ENCODE assay signal across 13 cellular contexts in genomic region chr1:193181985-193182384, GRCh38. TPM values are rescaled to one million over a fixed set of nuclear protein-coding genes. Genes with fewer than 3 reads are reported as not detected.
DNase-seq lines count a peak whose midpoint lies in the region; FAIRE-seq and TF ChIP-seq lines count a peak whose summit lies in the region.
"Had no signal": no experiment of that assay in that cellular context is flagged by ENCODE, and none has a peak within 500 bp of the region (broad histone marks: within the 10 kb centered on the region; RNA-seq: fewer than 3 reads in every experiment).

No MANE protein-coding gene starts in this region.

- peak; percentile 21 for FAIRE-seq in G401.6 (lab: Jason Lieb, UNC)
- FAIRE-seq: bronchial epithelial cell, small intestine had no signal

- H3F3A ChIP-seq in neural progenitor cell (ENCODE audit: low read depth), result no peaks in the 10 kb centered on the region

- no peaks in the 10 kb centered on the region for H3K27me3 Mint-ChIP-seq in neural progenitor cell (ENCODE audit: insufficient read depth, low read depth)
- H3K27me3 Mint-ChIP-seq in activated naive CD4-positive, alpha-beta T cell treated with anti-CD3 and anti-CD28 coated beads, Interleukin-2, amount 10 ng/mL, durations not matched to agents 7 days and 5 days, result no peaks in the 10 kb centered on the region
- H3K27me3 Mint-ChIP-seq: activated CD4-positive, alpha-beta T cell treated with anti-CD3 and anti-CD28 coated beads, Interleukin-2, amount 10 ng/mL, durations not matched to agents 24 days and 14 days; CD4-positive, alpha-beta T cell; T-cell had no signal

- no peak overlapping the region for H3K4me3 Mint-ChIP-seq in neural progenitor cell
- no peak overlapping the region for H3K4me3 Mint-ChIP-seq in activated naive CD4-positive, alpha-beta T cell treated with anti-CD3 and anti-CD28 coated beads, Interleukin-2, amount 10 ng/mL, durations not matched to agents 7 days and 5 days

- H3K4me2 ChIP-seq in neural progenitor cell, result no peak overlapping the region

- peak overlapping the region; percentile 5 for H3K27ac ChIP-seq in neural progenitor cell

- peaks cover 47% of the 10 kb centered on the region for H3K79me2 ChIP-seq in neural progenitor cell (ENCODE audit: low read depth)

- no peak overlapping the region for H3K9ac ChIP-seq in neural progenitor cell

- CTCF ChIA-PET in activated naive CD4-positive, alpha-beta T cell treated with anti-CD3 and anti-CD28 coated beads, Interleukin-2, amount 10 ng/mL, durations not matched to agents 7 days and 5 days (lab: Charles Lee), result interaction anchor here (0.8 kb wide), 1 partner anchor 97 kb away, joined by 4 read pairs; no protein-coding TSS in a partner anchor

- peaks cover 19% of the 10 kb centered on the region for H3K4me1 ChIP-seq in neural progenitor cell

- H3K4me3 ChIP-seq in choroid plexus epithelial cell (ENCODE audit: low read depth, low read length), result no peak overlapping the region
- H3K4me3 ChIP-seq in neural progenitor cell, result no peak overlapping the region

- H4K20me1 ChIP-seq in neural progenitor cell (ENCODE audit: low read depth), result peaks cover 37% of the 10 kb centered on the region

- no peaks in the 10 kb centered on the region for H3K9me3 ChIP-seq in neural progenitor cell (ENCODE audit: low read depth)

- H3K36me3 ChIP-seq in neural progenitor cell, result no peaks in the 10 kb centered on the region

- H2AFZ ChIP-seq in neural progenitor cell (replicated peaks), result no peak overlapping the region

- DNase-seq in M059J (ENCODE audit: low read depth) (peak; percentile 22), choroid plexus epithelial cell (ENCODE audit: low read depth) (peak; percentile 24), neural progenitor cell (ENCODE audit: low spot score) (no peak), islet precursor cell (no peak), mesenteric fat pad (ENCODE audit: low spot score) (no peak)
- DNase-seq in activated naive CD4-positive, alpha-beta T cell treated with anti-CD3 and anti-CD28 coated beads, Interleukin-2, amount 10 ng/mL, durations not matched to agents 7 days and 5 days, result no peak
- DNase-seq: activated CD4-positive, alpha-beta T cell treated with anti-CD3 and anti-CD28 coated beads, Interleukin-2, amount 10 ng/mL, durations not matched to agents 24 days and 14 days; CD4-positive, alpha-beta T cell; OCI-M1; small intestine; T-cell had no signal

- H3K4me1 Mint-ChIP-seq in neural progenitor cell, result peaks cover 22% of the 10 kb centered on the region
- peaks cover 20% of the 10 kb centered on the region for H3K4me1 Mint-ChIP-seq in activated naive CD4-positive, alpha-beta T cell treated with anti-CD3 and anti-CD28 coated beads, Interleukin-2, amount 10 ng/mL, durations not matched to agents 7 days and 5 days

- H3K27ac Mint-ChIP-seq in neural progenitor cell, result no peak overlapping the region
- H3K27ac Mint-ChIP-seq in activated naive CD4-positive, alpha-beta T cell treated with anti-CD3 and anti-CD28 coated beads, Interleukin-2, amount 10 ng/mL, durations not matched to agents 7 days and 5 days, result no peak overlapping the region
- H3K27ac Mint-ChIP-seq: activated CD4-positive, alpha-beta T cell treated with anti-CD3 and anti-CD28 coated beads, Interleukin-2, amount 10 ng/mL, durations not matched to agents 24 days and 14 days had no signal

- TF ChIP-seq CTCF in choroid plexus epithelial cell (conservative IDR thresholded peaks at IDR 0.05; ENCODE audit: low read depth, low read length) (no peak), neural progenitor cell (IDR thresholded peaks at IDR 0.05) (no peak)

- peaks cover 2% of the 10 kb centered on the region for H3K36me3 Mint-ChIP-seq in neural progenitor cell
- peaks cover 2% of the 10 kb centered on the region for H3K36me3 Mint-ChIP-seq in activated naive CD4-positive, alpha-beta T cell treated with anti-CD3 and anti-CD28 coated beads, Interleukin-2, amount 10 ng/mL, durations not matched to agents 7 days and 5 days

- H3K27me3 ChIP-seq in neural progenitor cell, result no peaks in the 10 kb centered on the region

- H3K9me3 Mint-ChIP-seq in neural progenitor cell, result no peaks in the 10 kb centered on the region
- H3K9me3 Mint-ChIP-seq in activated naive CD4-positive, alpha-beta T cell treated with anti-CD3 and anti-CD28 coated beads, Interleukin-2, amount 10 ng/mL, durations not matched to agents 7 days and 5 days, result no peaks in the 10 kb centered on the region
- H3K9me3 Mint-ChIP-seq: activated CD4-positive, alpha-beta T cell treated with anti-CD3 and anti-CD28 coated beads, Interleukin-2, amount 10 ng/mL, durations not matched to agents 24 days and 14 days; CD4-positive, alpha-beta T cell; T-cell had no signal

RNA-seq across cellular contexts. Expression of gene B3GALT2, which starts 4.4 kb away (rescaled TPM):
- 0.10 TPM in 1 of 2 replicates, not detected in the other for total RNA-seq in M059J (2014; rRNA removed; shearing (Covaris generic))
- total RNA-seq in neural progenitor cell (ENCODE audit: low replicate concordance), result not detected in 2 replicates
- total RNA-seq in mesenteric fat pad, result not detected
- total RNA-seq: bronchial epithelial cell had no signal

Comparison
In these comparisons a context has a peak if more than half of its experiments do, and no peak if none do; other contexts are left out.
1. DNase-seq: peak in M059J (single experiment) and choroid plexus epithelial cell (single experiment); none in neural progenitor cell (single experiment), islet precursor cell (single experiment), mesenteric fat pad (single experiment) and activated naive CD4-positive, alpha-beta T cell treated with anti-CD3 and anti-CD28 coated beads, Interleukin-2, amount 10 ng/mL, durations not matched to agents 7 days and 5 days (single experiment).